Comparison of ENCODE assay signal across 11 cellular contexts in genomic region chr2:25306767-25307368, GRCh38. TPM values are rescaled to one million over a fixed set of nuclear protein-coding genes. Genes with fewer than 3 reads are reported as not detected.
DNase-seq lines count a peak whose midpoint lies in the region; ATAC-seq and TF ChIP-seq lines count a peak whose summit lies in the region.
"Had no signal": no experiment of that assay in that cellular context is flagged by ENCODE, and none has a peak within 500 bp of the region (broad histone marks: within the 10 kb centered on the region; RNA-seq: fewer than 3 reads in every experiment).

No MANE protein-coding gene starts in this region.

- peaks cover 8% of the 10 kb centered on the region for H4K20me1 ChIP-seq in SK-N-SH (ENCODE audit: insufficient read depth)

- H3K4me1 ChIP-seq in SK-N-SH (ENCODE audit: control insufficient read depth in 1 of 2, insufficient read depth in 2 of 2, low read depth in 1 of 2, low read length in 1 of 2) (peaks cover 15 to 79% of the 10 kb centered on the region in 2 experiments; a peak in 3 of 4 replicates), psoas muscle (peaks cover 91% of the 10 kb centered on the region)

- TF ChIP-seq CTCF in SK-N-SH (IDR thresholded peaks at IDR 0.05) (no peak), psoas muscle (IDR thresholded peaks at IDR 0.05) (no peak)

- H3F3A ChIP-seq in SK-N-SH (replicated peaks; ENCODE audit: insufficient read depth): no peaks in the 10 kb centered on the region

- no peaks in the 10 kb centered on the region for H3K79me2 ChIP-seq in SK-N-SH (ENCODE audit: insufficient read depth)

- H3K27ac ChIP-seq in SK-N-SH (ENCODE audit: low read depth in 2 of 2, low read length in 1 of 2) (peak overlapping the region in 1 of 2 experiments; percentile 80; a peak in 1 of 4 replicates), psoas muscle (peak overlapping the region; percentile 64)
- H3K27ac ChIP-seq: hepatocyte had no signal

- no peaks in the 10 kb centered on the region for H3K9me2 ChIP-seq in SK-N-SH

- H3K9ac ChIP-seq in SK-N-SH: no peak overlapping the region

- POLR2A ChIA-PET in SK-N-SH (lab: Yijun Ruan, JAX): interaction anchor here (1.0 to 1.2 kb wide), 3 partner anchors 12 to 29 kb away, joined by 3 to 6 read pairs (median 3); no protein-coding TSS in a partner anchor

- intact Hi-C loops in psoas muscle (cut with DNase I): loop anchor here in 1 of 2 donors (5.0 kb wide), 1 partner anchor 70 kb away; no protein-coding TSS in a partner anchor

- TF ChIP-seq RAD21 in SK-N-SH (IDR thresholded peaks at IDR 0.05; ENCODE audit: low read length): no peak; the same call in 1 of the 2 replicates

- H3K4me3 ChIP-seq in SK-N-SH (ENCODE audit: low read depth in 2 of 2, low read length in 1 of 2): no peak overlapping the region
- no peak overlapping the region for H3K4me3 ChIP-seq in psoas muscle
- H3K4me3 ChIP-seq: hepatocyte had no signal

- H3K36me3 ChIP-seq in SK-N-SH (replicated peaks in 1 of 2; ENCODE audit: control insufficient read depth in 1 of 2, insufficient read depth in 2 of 2, low read length in 1 of 2) (peaks cover 0 to 42% of the 10 kb centered on the region in 2 experiments), psoas muscle (ENCODE audit: insufficient read depth in 1 of 2, low read depth in 1 of 2) (peaks cover 0 to 5% of the 10 kb centered on the region in 2 donors)

- TF ChIP-seq EP300 in SK-N-SH (IDR thresholded peaks at IDR 0.05; ENCODE audit: borderline replicate concordance in 1 of 2, low read depth in 1 of 2, low read length in 1 of 2): no peak

- H3K4me2 ChIP-seq in SK-N-SH: no peak overlapping the region
- H3K4me2 ChIP-seq: hepatocyte had no signal

- no peaks in the 10 kb centered on the region for H3K9me3 ChIP-seq in SK-N-SH
- no peaks in the 10 kb centered on the region for H3K9me3 ChIP-seq in psoas muscle

- WGBS in SK-N-SH (ENCODE audit: low lambda C conversion rate): 88% methylated on average over 6 of the region's 6 CpGs
- WGBS in psoas muscle, 3 donors: 27 to 39% (median 27%) methylated on average over 6 of the region's 6 CpGs

- H2AFZ ChIP-seq in SK-N-SH (ENCODE audit: low read depth): no peak overlapping the region
- H2AFZ ChIP-seq: hepatocyte had no signal

- H3K27me3 ChIP-seq in SK-N-SH (ENCODE audit: insufficient read depth) (no peaks in the 10 kb centered on the region), psoas muscle (ENCODE audit: insufficient read depth in 3 of 3, low read length in 2 of 3) (no peaks in the 10 kb centered on the region)
- H3K27me3 ChIP-seq: hepatocyte had no signal

- ATAC-seq in SK-N-SH treated with all-trans-retinoic acid at 6 μM for 48 hours (no peak), psoas muscle (peak; percentile 59 to 75 (median 67))

- DNase-seq in SK-N-SH (no peak), NOMO-1 treated with DMSO at 0.1 percent for 48 hours (lab: John Stamatoyannopoulos, UW; ENCODE audit: unreplicated experiment) (peak; percentile 76), cerebellar cortex (ENCODE audit: low spot score) (peak; percentile 88), psoas muscle (peak; percentile 66 to 87), iPS-NIHi11 (ENCODE audit: low spot score) (no peak), NCI-H1436 (lab: John Stamatoyannopoulos, UW) (no peak), NCI-H2107 treated with DMSO at 0.1 percent for 48 hours (lab: John Stamatoyannopoulos, UW; ENCODE audit: unreplicated experiment) (no peak)
- DNase-seq: activated gamma-delta T cell, NCI-H2081 had no signal

- CTCF ChIA-PET in SK-N-SH (lab: Yijun Ruan, JAX): interaction anchor here (0.6 to 9.7 kb wide), 6 partner anchors 20 to 78 kb away, joined by 3 to 117 read pairs (median 8); partner anchors contain the start of gene DNMT3A

TF ChIP-seq in SK-N-SH, 30 proteins besides CTCF, POLR2A, EP300 and RAD21:
- TF ChIP-seq FOXJ3 (CRISPR knock-in tag; IDR thresholded peaks at IDR 0.05) (no peak), CHD2 (IDR thresholded peaks at IDR 0.05; ENCODE audit: low read length, partially characterized antibody) (peak; percentile 39), FOXM1 (IDR thresholded peaks at IDR 0.05; ENCODE audit: low read depth) (no peak), PBX3 (IDR thresholded peaks at IDR 0.05) (no peak), MXI1 (IDR thresholded peaks at IDR 0.05; ENCODE audit: low read depth, low read length) (peak; percentile 77; the same call in 1 of the 2 replicates)

TF ChIP-seq in SK-N-SH treated with all-trans-retinoic acid at 6 μM for 48 hours, 23 proteins besides CTCF, POLR2A, EP300 and RAD21:
- no peak for TF ChIP-seq CSDC2 (CRISPR knock-in tag; IDR thresholded peaks at IDR 0.05)
- TF ChIP-seq TOX (CRISPR knock-in tag; IDR thresholded peaks at IDR 0.05; ENCODE audit: borderline replicate concordance): no peak
- TF ChIP-seq POU6F1 (CRISPR knock-in tag; IDR thresholded peaks at IDR 0.05; ENCODE audit: borderline replicate concordance, low read depth): no peak
- no peak for TF ChIP-seq BACH2 (CRISPR knock-in tag; IDR thresholded peaks at IDR 0.05; ENCODE audit: borderline replicate concordance)
- TF ChIP-seq ZNF8 (CRISPR knock-in tag; IDR thresholded peaks at IDR 0.05): no peak

RNA-seq across cellular contexts. Expression of gene DNMT3A, which starts 34.9 kb away (rescaled TPM):
- polyA plus RNA-seq in SK-N-SH (2012; rRNA removed) (5.5 and 5.6 TPM in 2 replicates), psoas muscle (1 to 10 TPM; 7.1 to 9.9 (median 8.4) TPM)
- 2.3 and 2.6 TPM in 2 replicates for polyA plus RNA-seq in SK-N-SH (2012; cell fraction: cytosol; rRNA removed)
- 18.6 and 20.2 TPM in 2 replicates for polyA plus RNA-seq in SK-N-SH (2012; cell fraction: nucleus; rRNA removed)
- 10 to 100 TPM; 20.6 to 26.2 (median 21.7) TPM for total RNA-seq in psoas muscle

Comparison
In these comparisons a context has a peak if more than half of its experiments do, and no peak if none do; other contexts are left out.
1. DNase-seq: peak in NOMO-1 treated with DMSO at 0.1 percent for 48 hours (single experiment), cerebellar cortex (single experiment) and psoas muscle (2 of 2); none in SK-N-SH (single experiment), iPS-NIHi11 (single experiment), NCI-H1436 (single experiment) and NCI-H2107 treated with DMSO at 0.1 percent for 48 hours (single experiment).